ENCODE assay signal across 8 cellular contexts in genomic region chr6:142146828-142147662, GRCh38.
DNase-seq lines count a peak whose midpoint lies in the region; TF ChIP-seq lines count a peak whose summit lies in the region.

Gene NMBR, minus strand, starts transcription at chr6:142147122. Its CDS starts 58,464 bp downstream, at chr6:142088658.
Gene VTA1, plus strand, starts transcription at chr6:142147263. Its CDS starts 25 bp downstream, at chr6:142147288.

- H3K4me3 ChIP-seq in fibroblast of pulmonary artery (replicated peaks; ENCODE audit: low read depth, low read length), result peak within 1 kb of the TSS; percentile 73

- H3K36me3 Mint-ChIP-seq in nephron (ENCODE audit: low read depth), result peaks cover 5% of the 10 kb centered on the region
- H3K36me3 Mint-ChIP-seq in stimulated activated naive CD8-positive, alpha-beta T cell treated with anti-CD3 and anti-CD28 coated beads, Interleukin-15, Interleukin-2, amounts not matched to agents 100 ng/mL and 50 ng/mL, for 24 hours (ENCODE audit: low read depth), result peaks cover 22% of the 10 kb centered on the region

- peak; percentile 100 for DNase-seq in ELR (ENCODE audit: low read depth)
- peak; percentile 88 for DNase-seq in GOT3 (lab: John Stamatoyannopoulos, UW)
- peak; percentile 96 for DNase-seq in RPMI8226
- DNase-seq in activated T-helper 9 cell treated with anti-CD3 and anti-CD28 coated beads, Interleukin-2, amount 50 U/mL, for 16 hours (ENCODE audit: low read depth), result peak; percentile 93
- peak; percentile 100 for DNase-seq in fibroblast of pulmonary artery (ENCODE audit: low read depth)

- H3K9me3 Mint-ChIP-seq in nephron, result no peaks in the 10 kb centered on the region
- no peaks in the 10 kb centered on the region for H3K9me3 Mint-ChIP-seq in stimulated activated naive CD8-positive, alpha-beta T cell treated with anti-CD3 and anti-CD28 coated beads, Interleukin-15, Interleukin-2, amounts not matched to agents 100 ng/mL and 50 ng/mL, for 24 hours

- H3K27me3 Mint-ChIP-seq in nephron (ENCODE audit: low read depth), result no peaks in the 10 kb centered on the region
- no peaks in the 10 kb centered on the region for H3K27me3 Mint-ChIP-seq in stimulated activated naive CD8-positive, alpha-beta T cell treated with anti-CD3 and anti-CD28 coated beads, Interleukin-15, Interleukin-2, amounts not matched to agents 100 ng/mL and 50 ng/mL, for 24 hours

- peaks cover 44% of the 10 kb centered on the region for H3K4me1 Mint-ChIP-seq in nephron
- H3K4me1 Mint-ChIP-seq in stimulated activated naive CD8-positive, alpha-beta T cell treated with anti-CD3 and anti-CD28 coated beads, Interleukin-15, Interleukin-2, amounts not matched to agents 100 ng/mL and 50 ng/mL, for 24 hours (ENCODE audit: low read depth), result peaks cover 63% of the 10 kb centered on the region

- TF ChIP-seq CTCF in LNCAP (IDR thresholded peaks at IDR 0.05), result peak; percentile 92
- TF ChIP-seq CTCF in fibroblast of pulmonary artery (IDR thresholded peaks at IDR 0.05; ENCODE audit: low read length, missing control alignments), result peak; percentile 88
- peak; percentile 85 to 91 (median 86) for TF ChIP-seq CTCF in nephron (IDR thresholded peaks at IDR 0.05; ENCODE audit: unreplicated experiment in 3 of 3)

- peak within 1 kb of the TSS; percentile 95 to 96 (median 96) for H3K4me3 Mint-ChIP-seq in nephron
- peak within 1 kb of the TSS; percentile 94 for H3K4me3 Mint-ChIP-seq in stimulated activated naive CD8-positive, alpha-beta T cell treated with anti-CD3 and anti-CD28 coated beads, Interleukin-15, Interleukin-2, amounts not matched to agents 100 ng/mL and 50 ng/mL, for 24 hours

- H3K27ac Mint-ChIP-seq in nephron, result peak within 1 kb of the TSS; percentile 92 to 96 (median 93)
- H3K27ac Mint-ChIP-seq in stimulated activated naive CD8-positive, alpha-beta T cell treated with anti-CD3 and anti-CD28 coated beads, Interleukin-15, Interleukin-2, amounts not matched to agents 100 ng/mL and 50 ng/mL, for 24 hours, result peak within 1 kb of the TSS; percentile 88

Comparison
In these comparisons a context has a peak if more than half of its experiments do, and no peak if none do; other contexts are left out.
1. Peak in every context shown above with its lines: DNase-seq and H3K4me3 ChIP-seq.